Comparison of ENCODE assay signal across 33 cellular contexts in genomic region chr6:77548190-77548589, GRCh38.
"Had no signal": no experiment of that assay in that cellular context is flagged by ENCODE, and none has a peak within 500 bp of the region (broad histone marks: within the 10 kb centered on the region; RNA-seq: fewer than 3 reads in every experiment).

No MANE protein-coding gene starts in this region.

- H3K27me3 ChIP-seq: adrenal gland, body of pancreas, breast epithelium, Peyer's patch, SJSA1 had no signal

- H3K36me3 ChIP-seq: adrenal gland, breast epithelium, Peyer's patch, SJSA1 had no signal

- DNase-seq: activated CD4-positive, alpha-beta memory T cell treated with anti-CD3 and anti-CD28 coated beads for 36 hours; activated CD4-positive, alpha-beta T cell treated with anti-CD3 and anti-CD28 coated beads for 4 hours; activated CD4-positive, alpha-beta T cell treated with anti-CD3 and anti-CD28 coated beads, Interleukin-2, amount 50 U/mL, for 1 hour; activated CD4-positive, CD25-positive, alpha-beta regulatory T cell treated with anti-CD3 and anti-CD28 coated beads, Interleukin-2, amount 50 U/mL, for 72 hours; activated CD8-positive, alpha-beta memory T cell treated with anti-CD3 and anti-CD28 coated beads, Interleukin-2, amount 50 U/mL, for 4 hours; activated gamma-delta T cell treated with Interleukin-2 at 50 U/mL for 16 hours; activated naive CD4-positive, alpha-beta T cell treated with anti-CD3 and anti-CD28 coated beads for 36 hours; activated T-cell treated with anti-CD3 and anti-CD28 coated beads for 4 hours; activated T-cell treated with anti-CD3 and anti-CD28 coated beads, Interleukin-2, amount 50 U/mL, for 4 hours; adrenal gland; body of pancreas; caudate nucleus; cerebellar nuclear complex; cortex of kidney; MV-4-11; NCI-H1092; NCI-H146; NCI-H187; NCI-H2029 treated with DMSO at 0.1 percent for 48 hours; NCI-H2107; NCI-H2171 treated with DMSO at 0.1 percent for 48 hours; NCI-H345; NCI-H524 treated with DMSO at 0.1 percent for 48 hours; NK-92 treated with Interleukin-12 subunit alpha and Interleukin-12 subunit beta, amount 100 ng/mL, for 24 hours; PC-3; Peyer's patch; RPMI8226; SHP77 treated with DMSO at 0.1 percent for 48 hours; SK-N-SH had no signal

- H3K4me3 ChIP-seq: adrenal gland, body of pancreas, breast epithelium, Peyer's patch, SJSA1 had no signal

- ATAC-seq: activated naive CD4-positive, alpha-beta T cell treated with anti-CD3 and anti-CD28 coated beads, Interleukin-2, amount 50 U/mL, for 72 hours; activated T-cell treated with anti-CD3 and anti-CD28 coated beads, Interleukin-2, amount 50 U/mL, for 4 hours; body of pancreas; PC-3; WTC11 had no signal

- H3K4me2 ChIP-seq: SK-N-SH had no signal

- H3K9me3 ChIP-seq: adrenal gland, body of pancreas, breast epithelium, Peyer's patch, SJSA1, SK-N-SH had no signal

- H3K4me1 ChIP-seq: adrenal gland, body of pancreas, breast epithelium, Peyer's patch, SJSA1 had no signal

- H3K27ac ChIP-seq: adrenal gland, body of pancreas, breast epithelium, Peyer's patch, SJSA1 had no signal
